Comparison of ENCODE assay signal across 21 cellular contexts in genomic region chr17:38597375-38597774, GRCh38. TPM values are rescaled to one million over a fixed set of nuclear protein-coding genes. Genes with fewer than 3 reads are reported as not detected.
DNase-seq lines count a peak whose midpoint lies in the region; ATAC-seq and TF ChIP-seq lines count a peak whose summit lies in the region.
"Had no signal": no experiment of that assay in that cellular context is flagged by ENCODE, and none has a peak within 500 bp of the region (broad histone marks: within the 10 kb centered on the region; RNA-seq: fewer than 3 reads in every experiment).

No MANE protein-coding gene starts in this region.

- peak; percentile 46 to 73 for ATAC-seq in activated naive CD4-positive, alpha-beta T cell treated with anti-CD3 and anti-CD28 coated beads, Interleukin-2, amount 50 U/mL, for 72 hours
- peak; percentile 72 for ATAC-seq in activated CD8-positive, alpha-beta T cell treated with anti-CD3 and anti-CD28 coated beads for 36 hours
- ATAC-seq in stimulated activated effector memory CD8-positive, alpha-beta T cell treated with anti-CD3 and anti-CD28 coated beads, Interleukin-12 subunit alpha, Interleukin-12 subunit beta, amount 100 ng/mL, for 72 hours: peak; percentile 57
- ATAC-seq: HCT116 had no signal

- intact Hi-C loops in activated naive CD4-positive, alpha-beta T cell treated with anti-CD3 and anti-CD28 coated beads for 36 hours (cut with micrococcal nuclease): no loop called here
- intact Hi-C loops in activated CD8-positive, alpha-beta T cell treated with anti-CD3 and anti-CD28 coated beads for 36 hours (cut with micrococcal nuclease): no loop called here

- CTCF ChIA-PET in activated naive CD4-positive, alpha-beta T cell treated with anti-CD3 and anti-CD28 coated beads for 36 hours (lab: Charles Lee): interaction anchor here (0.6 to 2.2 kb wide), 5 partner anchors 10 to 886 kb away, joined by 3 to 5 read pairs (median 3); no protein-coding TSS in a partner anchor
- CTCF ChIA-PET in activated CD8-positive, alpha-beta T cell treated with anti-CD3 and anti-CD28 coated beads for 36 hours (lab: Charles Lee): interaction anchor here (0.9 to 6.7 kb wide), 8 partner anchors 10 to 72 kb away, joined by 3 to 47 read pairs (median 6); no protein-coding TSS in a partner anchor

- H3K36me3 Mint-ChIP-seq in activated naive CD4-positive, alpha-beta T cell treated with anti-CD3 and anti-CD28 coated beads, Interleukin-2, amount 50 U/mL, for 72 hours: no peaks in the 10 kb centered on the region
- H3K36me3 Mint-ChIP-seq in activated naive CD4-positive, alpha-beta T cell treated with anti-CD3 and anti-CD28 coated beads for 36 hours (ENCODE audit: low read depth): no peaks in the 10 kb centered on the region
- H3K36me3 Mint-ChIP-seq in activated CD8-positive, alpha-beta T cell treated with anti-CD3 and anti-CD28 coated beads for 36 hours (ENCODE audit: low read depth): no peaks in the 10 kb centered on the region
- peaks cover 5% of the 10 kb centered on the region for H3K36me3 Mint-ChIP-seq in stimulated activated effector memory CD8-positive, alpha-beta T cell treated with anti-CD3 and anti-CD28 coated beads, Interleukin-12 subunit alpha, Interleukin-12 subunit beta, amount 100 ng/mL, for 72 hours
- no peaks in the 10 kb centered on the region for H3K36me3 Mint-ChIP-seq in mesothelial cell of epicardium
- H3K36me3 Mint-ChIP-seq: CD4-positive, alpha-beta memory T cell had no signal

- no peak overlapping the region for H3K27ac Mint-ChIP-seq in activated naive CD4-positive, alpha-beta T cell treated with anti-CD3 and anti-CD28 coated beads, Interleukin-2, amount 50 U/mL, for 72 hours
- H3K27ac Mint-ChIP-seq in activated naive CD4-positive, alpha-beta T cell treated with anti-CD3 and anti-CD28 coated beads for 36 hours: no peak overlapping the region
- H3K27ac Mint-ChIP-seq in activated CD8-positive, alpha-beta T cell treated with anti-CD3 and anti-CD28 coated beads for 36 hours: no peak overlapping the region
- no peak overlapping the region for H3K27ac Mint-ChIP-seq in stimulated activated effector memory CD8-positive, alpha-beta T cell treated with anti-CD3 and anti-CD28 coated beads, Interleukin-12 subunit alpha, Interleukin-12 subunit beta, amount 100 ng/mL, for 72 hours
- H3K27ac Mint-ChIP-seq in mesothelial cell of epicardium: no peak overlapping the region
- H3K27ac Mint-ChIP-seq: CD4-positive, alpha-beta memory T cell had no signal

- no peak overlapping the region for H3K4me3 ChIP-seq in GM12865 (ENCODE audit: low read depth, low read length)

- POLR2A ChIA-PET in activated CD8-positive, alpha-beta T cell treated with anti-CD3 and anti-CD28 coated beads for 36 hours (lab: Charles Lee): interaction anchor here (1.2 kb wide), 1 partner anchor 11 kb away, joined by 3 read pairs; no protein-coding TSS in a partner anchor

- no peaks in the 10 kb centered on the region for H3K9me3 Mint-ChIP-seq in activated naive CD4-positive, alpha-beta T cell treated with anti-CD3 and anti-CD28 coated beads, Interleukin-2, amount 50 U/mL, for 72 hours
- H3K9me3 Mint-ChIP-seq in activated naive CD4-positive, alpha-beta T cell treated with anti-CD3 and anti-CD28 coated beads for 36 hours: no peaks in the 10 kb centered on the region
- H3K9me3 Mint-ChIP-seq in activated CD8-positive, alpha-beta T cell treated with anti-CD3 and anti-CD28 coated beads for 36 hours: no peaks in the 10 kb centered on the region
- H3K9me3 Mint-ChIP-seq in stimulated activated effector memory CD8-positive, alpha-beta T cell treated with anti-CD3 and anti-CD28 coated beads, Interleukin-12 subunit alpha, Interleukin-12 subunit beta, amount 100 ng/mL, for 72 hours: no peaks in the 10 kb centered on the region
- no peaks in the 10 kb centered on the region for H3K9me3 Mint-ChIP-seq in mesothelial cell of epicardium
- H3K9me3 Mint-ChIP-seq: CD4-positive, alpha-beta memory T cell had no signal

- H3K4me3 Mint-ChIP-seq in activated naive CD4-positive, alpha-beta T cell treated with anti-CD3 and anti-CD28 coated beads for 36 hours: no peak overlapping the region
- H3K4me3 Mint-ChIP-seq in activated CD8-positive, alpha-beta T cell treated with anti-CD3 and anti-CD28 coated beads for 36 hours: no peak overlapping the region
- H3K4me3 Mint-ChIP-seq in stimulated activated effector memory CD8-positive, alpha-beta T cell treated with anti-CD3 and anti-CD28 coated beads, Interleukin-12 subunit alpha, Interleukin-12 subunit beta, amount 100 ng/mL, for 72 hours: no peak overlapping the region
- no peak overlapping the region for H3K4me3 Mint-ChIP-seq in mesothelial cell of epicardium
- H3K4me3 Mint-ChIP-seq: CD4-positive, alpha-beta memory T cell had no signal

- peaks cover 81% of the 10 kb centered on the region for H3K27me3 Mint-ChIP-seq in activated naive CD4-positive, alpha-beta T cell treated with anti-CD3 and anti-CD28 coated beads for 36 hours (ENCODE audit: low read depth)
- H3K27me3 Mint-ChIP-seq in activated CD8-positive, alpha-beta T cell treated with anti-CD3 and anti-CD28 coated beads for 36 hours: peaks cover 76% of the 10 kb centered on the region
- H3K27me3 Mint-ChIP-seq in mesothelial cell of epicardium (ENCODE audit: low read depth): peaks cover 5% of the 10 kb centered on the region

- no peak for DNase-seq in activated naive CD4-positive, alpha-beta T cell treated with anti-CD3 and anti-CD28 coated beads, Interleukin-2, amount 50 U/mL, for 72 hours (ENCODE audit: low spot score in 2 of 2)
- DNase-seq in activated naive CD4-positive, alpha-beta T cell treated with anti-CD3 and anti-CD28 coated beads for 36 hours: no peak
- DNase-seq in GM12865 (ENCODE audit: low read depth) (peak; percentile 19), SW 1271 (lab: John Stamatoyannopoulos, UW) (no peak), mesothelial cell of epicardium (ENCODE audit: low spot score in 2 of 2, unreplicated experiment in 2 of 2) (no peak)
- DNase-seq in activated CD8-positive, alpha-beta T cell treated with anti-CD3 and anti-CD28 coated beads for 36 hours: peak; percentile 26
- no peak for DNase-seq in stimulated activated effector memory CD8-positive, alpha-beta T cell treated with anti-CD3 and anti-CD28 coated beads, Interleukin-12 subunit alpha, Interleukin-12 subunit beta, amount 100 ng/mL, for 72 hours (ENCODE audit: low spot score in 2 of 2)
- DNase-seq: AML-193; C1 segment of cervical spinal cord; CD4-positive, alpha-beta memory T cell; COR-L47; DMS53; GDM1; NCI-H1105 treated with DMSO at 0.1 percent for 48 hours; NCI-H146; NCI-H1930; NCI-H2107; NCI-H524 treated with DMSO at 0.1 percent for 48 hours; NCI-H774; SK-N-SH had no signal

- TF ChIP-seq CTCF in GM12865 (IDR thresholded peaks at IDR 0.05; ENCODE audit: insufficient read depth, low read depth, low read length, missing control alignments) (no peak), mesothelial cell of epicardium (IDR thresholded peaks at IDR 0.05; ENCODE audit: unreplicated experiment) (no peak)
- TF ChIP-seq CTCF in activated CD8-positive, alpha-beta T cell treated with anti-CD3 and anti-CD28 coated beads for 36 hours (IDR thresholded peaks at IDR 0.05): no peak

- H3K4me1 Mint-ChIP-seq in activated naive CD4-positive, alpha-beta T cell treated with anti-CD3 and anti-CD28 coated beads for 36 hours (ENCODE audit: low read depth): peaks cover 6% of the 10 kb centered on the region
- peaks cover 16% of the 10 kb centered on the region for H3K4me1 Mint-ChIP-seq in activated CD8-positive, alpha-beta T cell treated with anti-CD3 and anti-CD28 coated beads for 36 hours (ENCODE audit: low read depth)
- peaks cover 40% of the 10 kb centered on the region for H3K4me1 Mint-ChIP-seq in stimulated activated effector memory CD8-positive, alpha-beta T cell treated with anti-CD3 and anti-CD28 coated beads, Interleukin-12 subunit alpha, Interleukin-12 subunit beta, amount 100 ng/mL, for 72 hours
- peaks cover 32% of the 10 kb centered on the region for H3K4me1 Mint-ChIP-seq in mesothelial cell of epicardium

RNA-seq across cellular contexts. Expression of gene SRCIN1, which starts 8.4 kb away (rescaled TPM):
- total RNA-seq in activated naive CD4-positive, alpha-beta T cell treated with anti-CD3 and anti-CD28 coated beads, Interleukin-2, amount 50 U/mL, for 72 hours: 1 to 10 TPM; 1.1 to 1.2 TPM
- under 1 TPM; 0.67 to 0.94 TPM for total RNA-seq in activated naive CD4-positive, alpha-beta T cell treated with anti-CD3 and anti-CD28 coated beads for 36 hours
- 1 to 10 TPM in 1 of 2 experiments, under 1 TPM in 1; 0.74 to 1.1 TPM for total RNA-seq in activated CD8-positive, alpha-beta T cell treated with anti-CD3 and anti-CD28 coated beads for 36 hours
- total RNA-seq in mesothelial cell of epicardium: 19.4 to 21.4 TPM (median 20.8 TPM) in 3 replicates

Comparison
In these comparisons a context has a peak if more than half of its experiments do, and no peak if none do; other contexts are left out.
1. DNase-seq: peak in GM12865 (single experiment) and activated CD8-positive, alpha-beta T cell treated with anti-CD3 and anti-CD28 coated beads for 36 hours (single experiment); none in activated naive CD4-positive, alpha-beta T cell treated with anti-CD3 and anti-CD28 coated beads, Interleukin-2, amount 50 U/mL, for 72 hours (0 of 2), activated naive CD4-positive, alpha-beta T cell treated with anti-CD3 and anti-CD28 coated beads for 36 hours (single experiment), stimulated activated effector memory CD8-positive, alpha-beta T cell treated with anti-CD3 and anti-CD28 coated beads, Interleukin-12 subunit alpha, Interleukin-12 subunit beta, amount 100 ng/mL, for 72 hours (0 of 2), SW 1271 (0 of 2) and mesothelial cell of epicardium (0 of 2).
2. Peak in every context shown above with its lines, with median percentiles within 50 percentile points of each other: ATAC-seq.